ENCODE assay signal across 8 cellular contexts in genomic region chr3:185537369-185537970, GRCh38. TPM values are rescaled to one million over a fixed set of nuclear protein-coding genes. Genes with fewer than 3 reads are reported as not detected.
A peak's percentile ranks its signal among the peaks of the same experiment; 100 is the strongest.
DNase-seq lines count a peak whose midpoint lies in the region; ATAC-seq and TF ChIP-seq lines count a peak whose summit lies in the region.

No MANE protein-coding gene starts in this region.

- no peak overlapping the region for H2BK20ac ChIP-seq in H9 (ENCODE audit: low read depth, low read length, poor library complexity, severe bottlenecking)

- no peak overlapping the region for H4K8ac ChIP-seq in H9 (replicated peaks; ENCODE audit: insufficient read length, low read depth, low read length)

- no peak overlapping the region for H3K4me3 Mint-ChIP-seq in activated CD4-positive, alpha-beta T cell treated with anti-CD3 and anti-CD28 coated beads for 36 hours
- no peak overlapping the region for H3K4me3 Mint-ChIP-seq in H9

- no peak overlapping the region for H3K9ac ChIP-seq in H9 (ENCODE audit: extremely low read depth, insufficient read length, low read length)

- no peak overlapping the region for H2BK120ac ChIP-seq in H9 (ENCODE audit: low read depth, low read length, poor library complexity, severe bottlenecking)

- H3K9me3 Mint-ChIP-seq in activated CD4-positive, alpha-beta T cell treated with anti-CD3 and anti-CD28 coated beads for 36 hours (ENCODE audit: low read depth) = no peaks in the 10 kb centered on the region
- no peaks in the 10 kb centered on the region for H3K9me3 Mint-ChIP-seq in H9

- no peaks in the 10 kb centered on the region for H3K4me1 ChIP-seq in H9 (ENCODE audit: insufficient read depth, low read length)
- no peaks in the 10 kb centered on the region for H3K4me1 ChIP-seq in left ventricle myocardium inferior

- H3K18ac ChIP-seq in H9 (ENCODE audit: insufficient read length, low read depth, low read length) = no peak overlapping the region

- no peak overlapping the region for H3K23ac ChIP-seq in H9 (ENCODE audit: insufficient read length, low read depth, low read length)

- CTCF ChIA-PET in activated CD4-positive, alpha-beta T cell treated with anti-CD3 and anti-CD28 coated beads for 36 hours (lab: Charles Lee) = interaction anchor here (1.7 kb wide), 1 partner anchor 8 kb away, joined by 5 read pairs; no protein-coding TSS in a partner anchor

- H3K4me3 ChIP-seq in left ventricle myocardium inferior = no peak overlapping the region

- peak; percentile 73 for DNase-seq in activated CD4-positive, alpha-beta T cell treated with anti-CD3 and anti-CD28 coated beads for 36 hours
- DNase-seq in activated CD4-positive, alpha-beta T cell treated with anti-CD3 and anti-CD28 coated beads for 4 hours = no peak
- DNase-seq in H9 (no peak), LHCN-M2 (ENCODE audit: low read depth) (peak; percentile 68), left ventricle myocardium inferior (peak; percentile 41), NCI-H2171 (lab: John Stamatoyannopoulos, UW) (no peak)
- DNase-seq in activated CD8-positive, alpha-beta memory T cell treated with anti-CD3 and anti-CD28 coated beads, Interleukin-2, amount 50 U/mL, for 48 hours = peak; percentile 60
- peak; percentile 2 to 14 for DNase-seq in stimulated activated CD4-positive, alpha-beta T cell treated with anti-CD3 and anti-CD28 coated beads, Interleukin-4, amount 100 ng/mL, for 4 hours

- ATAC-seq in activated CD4-positive, alpha-beta T cell treated with anti-CD3 and anti-CD28 coated beads for 36 hours = peak; percentile 98

- H2BK12ac ChIP-seq in H9 (ENCODE audit: insufficient read length, low read depth, low read length) = no peak overlapping the region

- no peak overlapping the region for H3K27ac ChIP-seq in H9 (ENCODE audit: insufficient read length, low read depth, low read length)
- H3K27ac ChIP-seq in left ventricle myocardium inferior (replicated peaks) = peak overlapping the region; percentile 67

- peak overlapping the region; percentile 87 for H3K27ac Mint-ChIP-seq in activated CD4-positive, alpha-beta T cell treated with anti-CD3 and anti-CD28 coated beads for 36 hours
- H3K27ac Mint-ChIP-seq in H9 = peak overlapping the region in 1 of 3 experiments; percentile 52; a peak in 3 of 7 replicates

- H3K9me3 ChIP-seq in H9 (ENCODE audit: control insufficient read depth, low read depth, low read length) (no peaks in the 10 kb centered on the region), left ventricle myocardium inferior (replicated peaks) (no peaks in the 10 kb centered on the region)

- H3K79me2 ChIP-seq in H9 (ENCODE audit: insufficient read depth, low read length) = no peaks in the 10 kb centered on the region

- no peak overlapping the region for H4K5ac ChIP-seq in H9 (ENCODE audit: insufficient read length, low read depth, low read length)

- peaks cover 2% of the 10 kb centered on the region for H3K27me3 Mint-ChIP-seq in activated CD4-positive, alpha-beta T cell treated with anti-CD3 and anti-CD28 coated beads for 36 hours
- H3K27me3 Mint-ChIP-seq in H9 (ENCODE audit: low read depth) = no peaks in the 10 kb centered on the region; the same call in none of the 2 replicates

- POLR2A ChIA-PET in activated CD4-positive, alpha-beta T cell treated with anti-CD3 and anti-CD28 coated beads for 36 hours (lab: Charles Lee) = interaction anchor here (0.6 kb wide), 1 partner anchor 105 kb away, joined by 3 read pairs; no protein-coding TSS in a partner anchor

- no peaks in the 10 kb centered on the region for H3K79me1 ChIP-seq in H9 (ENCODE audit: insufficient read depth, low read depth, low read length, poor library complexity, severe bottlenecking)

- H3K4ac ChIP-seq in H9 (ENCODE audit: low read depth, low read length) = no peak overlapping the region

- no peak overlapping the region for H2BK5ac ChIP-seq in H9 (ENCODE audit: insufficient read length, low read length)

- H3K36me3 ChIP-seq in left ventricle myocardium inferior = no peaks in the 10 kb centered on the region

- H4K91ac ChIP-seq in H9 (ENCODE audit: insufficient read length, low read depth, low read length) = no peak overlapping the region

- no peaks in the 10 kb centered on the region for H4K20me1 ChIP-seq in H9 (ENCODE audit: control insufficient read depth, insufficient read depth, insufficient read length)

- peak overlapping the region; percentile 33 for H2AFZ ChIP-seq in H9 (ENCODE audit: low read length)

- peaks cover 15% of the 10 kb centered on the region for H3K4me1 Mint-ChIP-seq in activated CD4-positive, alpha-beta T cell treated with anti-CD3 and anti-CD28 coated beads for 36 hours
- H3K4me1 Mint-ChIP-seq in H9 = peaks cover 3 to 13% of the 10 kb centered on the region in 2 experiments

- H3K27me3 ChIP-seq in H9 (ENCODE audit: insufficient read depth, low read length) (no peaks in the 10 kb centered on the region), left ventricle myocardium inferior (ENCODE audit: low read depth) (no peaks in the 10 kb centered on the region)

- no peak overlapping the region for H2AK5ac ChIP-seq in H9 (ENCODE audit: insufficient read length, low read length)

- no peaks in the 10 kb centered on the region for H3K23me2 ChIP-seq in H9 (ENCODE audit: insufficient read length, low read depth, low read length, poor library complexity, severe bottlenecking)

- no peak overlapping the region for H3T11ph ChIP-seq in H9 (ENCODE audit: low read length)

- intact Hi-C loops in activated CD4-positive, alpha-beta T cell treated with anti-CD3 and anti-CD28 coated beads for 36 hours (cut with DNase I, micrococcal nuclease) = no loop called here
- intact Hi-C loops in left ventricle myocardium inferior (cut with micrococcal nuclease) = no loop called here

- WGBS in H9 (ENCODE audit: extremely low coverage, insufficient read length, low lambda C conversion rate) = no CpG with 5 or more reads among the region's 9 CpGs

- TF ChIP-seq CTCF in H9 (conservative IDR thresholded peaks at IDR 0.05) (no peak), left ventricle myocardium inferior (IDR thresholded peaks at IDR 0.05; ENCODE audit: borderline replicate concordance) (no peak)

- H2BK15ac ChIP-seq in H9 (ENCODE audit: low read depth, low read length) = no peak overlapping the region

- H3K36me3 Mint-ChIP-seq in activated CD4-positive, alpha-beta T cell treated with anti-CD3 and anti-CD28 coated beads for 36 hours (ENCODE audit: low read depth) = no peaks in the 10 kb centered on the region
- H3K36me3 Mint-ChIP-seq in H9 (ENCODE audit: insufficient read depth in 1 of 3, low read depth in 3 of 3) = no peaks in the 10 kb centered on the region

- H3K4me2 ChIP-seq in H9 (ENCODE audit: insufficient read depth, insufficient read length, low read length) = no peak overlapping the region

- no peak overlapping the region for H3K56ac ChIP-seq in H9 (ENCODE audit: insufficient read length, low read depth, low read length)

- H3K14ac ChIP-seq in H9 (ENCODE audit: insufficient read depth, low read length) = no peak overlapping the region

RNA-seq across cellular contexts. Expression of gene LIPH, which starts 14.9 kb away (rescaled TPM):
- not detected for total RNA-seq in activated CD4-positive, alpha-beta T cell treated with anti-CD3 and anti-CD28 coated beads for 36 hours
- 0.17 and 0.37 TPM in 2 replicates for total RNA-seq in H9 (2021)
- total RNA-seq in LHCN-M2 (2014; rRNA removed) = not detected in 2 replicates
- 0.05 TPM for polyA plus RNA-seq in LHCN-M2 (2012)
- total RNA-seq in left ventricle myocardium inferior = 0.44 TPM

RNA-seq across cellular contexts. Expression of gene TMEM41A, which starts 38.6 kb away (rescaled TPM):
- total RNA-seq in activated CD4-positive, alpha-beta T cell treated with anti-CD3 and anti-CD28 coated beads for 36 hours = 10 to 100 TPM; 19.6 to 21.6 TPM
- total RNA-seq in H9 (2021) (23.3 and 23.9 TPM in 2 replicates), LHCN-M2 (2014; rRNA removed) (8.9 and 9.2 TPM in 2 replicates), left ventricle myocardium inferior (10.0 TPM)
- 7.0 TPM for polyA plus RNA-seq in LHCN-M2 (2012)

RNA-seq across cellular contexts. Expression of gene SENP2, which starts 48.6 kb away (rescaled TPM):
- 10 to 100 TPM; 23.2 to 24.6 TPM for total RNA-seq in activated CD4-positive, alpha-beta T cell treated with anti-CD3 and anti-CD28 coated beads for 36 hours
- total RNA-seq in H9 (2021) (89.4 and 90.1 TPM in 2 replicates), LHCN-M2 (2014; rRNA removed) (28.4 and 28.5 TPM in 2 replicates), left ventricle myocardium inferior (30.6 TPM)
- polyA plus RNA-seq in LHCN-M2 (2012) = 15.1 TPM

Comparison
In these comparisons a context has a peak if more than half of its experiments do, and no peak if none do; other contexts are left out.
1. DNase-seq: peak in activated CD4-positive, alpha-beta T cell treated with anti-CD3 and anti-CD28 coated beads for 36 hours (single experiment), LHCN-M2 (single experiment), activated CD8-positive, alpha-beta memory T cell treated with anti-CD3 and anti-CD28 coated beads, Interleukin-2, amount 50 U/mL, for 48 hours (single experiment), left ventricle myocardium inferior (single experiment) and stimulated activated CD4-positive, alpha-beta T cell treated with anti-CD3 and anti-CD28 coated beads, Interleukin-4, amount 100 ng/mL, for 4 hours (2 of 2); none in activated CD4-positive, alpha-beta T cell treated with anti-CD3 and anti-CD28 coated beads for 4 hours (0 of 2), H9 (single experiment) and NCI-H2171 (single experiment).